In the genomic region with DNA sequence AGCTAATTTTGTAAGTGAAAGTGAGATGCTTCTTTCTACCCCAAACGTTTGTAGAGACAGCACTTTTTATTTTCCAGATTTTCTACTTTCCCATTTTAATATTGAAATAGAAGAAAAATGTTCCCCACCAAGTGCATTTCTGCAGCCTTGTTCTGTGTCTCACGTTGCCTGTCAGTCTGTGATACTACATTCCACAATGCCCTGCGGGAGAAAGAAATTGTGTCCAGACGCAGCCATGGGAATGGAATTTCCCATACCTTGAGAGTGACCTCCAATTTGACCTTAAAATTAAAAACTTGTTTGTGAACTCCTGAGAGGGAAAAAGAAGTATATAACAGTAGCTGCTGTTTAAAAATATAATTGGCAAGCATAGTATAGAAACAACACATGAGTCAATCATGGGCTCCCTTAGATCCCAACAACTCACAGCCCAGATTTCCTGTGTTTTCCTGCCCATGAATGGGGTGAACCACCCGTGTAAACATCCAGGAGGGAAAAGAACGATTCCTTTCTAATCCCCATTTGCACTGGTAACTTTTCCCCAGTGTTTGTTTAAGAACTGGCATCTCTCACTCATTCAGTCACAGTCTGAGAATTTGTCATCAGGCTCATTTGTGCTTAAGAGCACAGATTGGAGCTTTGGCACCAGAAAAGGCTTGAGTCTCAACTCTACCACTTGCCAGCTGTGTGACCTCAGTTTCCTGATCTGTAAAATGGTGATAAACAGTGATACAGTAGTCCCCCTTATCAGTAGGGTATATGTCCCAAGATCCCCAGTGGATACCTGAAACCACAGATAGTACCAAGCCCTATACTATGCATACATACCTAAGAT, we compare ENCODE assay signal across 9 cellular contexts.
DNase-seq lines count a peak whose midpoint lies in the region; ATAC-seq, FAIRE-seq and TF ChIP-seq lines count a peak whose summit lies in the region.
"Had no signal": no experiment of that assay in that cellular context is flagged by ENCODE, and none has a peak within 500 bp of the region (broad histone marks: within the 10 kb centered on the region; RNA-seq: fewer than 3 reads in every experiment).

No MANE protein-coding gene starts in this region.

- H3K9me2 ChIP-seq in OCI-LY7 (ENCODE audit: insufficient read depth, low read length) = no peaks in the 10 kb centered on the region

- FAIRE-seq in small intestine (lab: Jason Lieb, UNC) (no peak), HTR-8/SVneo (lab: Jason Lieb, UNC) (no peak)

- ATAC-seq in GM19455 (IDR thresholded peaks at IDR 0.05; ENCODE audit: unreplicated experiment) (peak; percentile 27), HG02981 (IDR thresholded peaks at IDR 0.05; ENCODE audit: unreplicated experiment) (peak; percentile 25)
- ATAC-seq: right lobe of liver had no signal

- H3K27ac ChIP-seq in OCI-LY7 (ENCODE audit: low read depth, low read length, poor library complexity, severe bottlenecking) = peak overlapping the region; percentile 90
- no peak overlapping the region for H3K27ac ChIP-seq in small intestine (ENCODE audit: low read depth in 1 of 2, low read length in 1 of 2)
- H3K27ac ChIP-seq: right lobe of liver had no signal

- no peak for TF ChIP-seq CTCF in OCI-LY7 (conservative IDR thresholded peaks at IDR 0.05; ENCODE audit: low read length)

- H3K36me3 ChIP-seq in OCI-LY7 (ENCODE audit: insufficient read depth, low read length) (no peaks in the 10 kb centered on the region), small intestine (ENCODE audit: control insufficient read depth in 2 of 2, insufficient read depth in 2 of 2, low read length in 2 of 2) (no peaks in the 10 kb centered on the region)
- H3K36me3 ChIP-seq: right lobe of liver had no signal

- H3K4me3 ChIP-seq in OCI-LY7 (ENCODE audit: low read depth, low read length, poor library complexity, severe bottlenecking) (peak overlapping the region; percentile 45), small intestine (ENCODE audit: low read depth in 1 of 2, low read length in 2 of 2) (no peak overlapping the region)
- H3K4me3 ChIP-seq: right lobe of liver had no signal

- no peaks in the 10 kb centered on the region for H3K9me3 ChIP-seq in OCI-LY7 (ENCODE audit: low read length)
- no peaks in the 10 kb centered on the region for H3K9me3 ChIP-seq in small intestine (ENCODE audit: control insufficient read depth, low read depth)
- H3K9me3 ChIP-seq: right lobe of liver had no signal

- no TSS peak for BruUV-seq in OCI-LY7 (replicated peaks; lab: Mats Ljungman, UMichigan)

- H2AFZ ChIP-seq in OCI-LY7 (ENCODE audit: low read length) = peak overlapping the region; percentile 87

- DNase-seq in DMS53 treated with DMSO at 0.1 percent for 48 hours (lab: John Stamatoyannopoulos, UW; ENCODE audit: unreplicated experiment) (peak; percentile 9), OCI-LY7 (ENCODE audit: low spot score) (peak; percentile 55), small intestine (no peak), DMS79 (lab: John Stamatoyannopoulos, UW) (no peak), middle frontal gyrus (ENCODE audit: extremely low spot score, low spot score) (no peak), HTR-8/SVneo (ENCODE audit: insufficient read length, low spot score) (no peak)
- DNase-seq: right lobe of liver had no signal

- H4K20me1 ChIP-seq in OCI-LY7 (ENCODE audit: insufficient read depth, low read length) = no peaks in the 10 kb centered on the region

- no peaks in the 10 kb centered on the region for H3K79me2 ChIP-seq in OCI-LY7 (ENCODE audit: insufficient read depth, low read depth, low read length)

- peaks cover 56% of the 10 kb centered on the region for H3K4me1 ChIP-seq in OCI-LY7 (ENCODE audit: insufficient read depth, low read length, poor library complexity, severe bottlenecking)
- no peaks in the 10 kb centered on the region for H3K4me1 ChIP-seq in small intestine (ENCODE audit: control insufficient read depth in 2 of 2, insufficient read depth in 1 of 2, low read depth in 1 of 2, low read length in 1 of 2)
- H3K4me1 ChIP-seq: right lobe of liver had no signal

- H3K27me3 ChIP-seq in small intestine (ENCODE audit: control insufficient read depth in 2 of 2, insufficient read depth in 2 of 2, low read length in 2 of 2) = no peaks in the 10 kb centered on the region
- H3K27me3 ChIP-seq: right lobe of liver had no signal

- CTCF ChIA-PET in OCI-LY7 (lab: Charles Lee; ENCODE audit: unreplicated experiment) = no interaction called here

- WGBS in small intestine, 3 donors = 32 to 38% (median 37%) methylated on average over 6 of the region's 6 CpGs

- intact Hi-C loops in OCI-LY7 (cut with micrococcal nuclease; ENCODE audit: unreplicated experiment) = loop anchor here (10.0 kb wide), 1 partner anchor 603 kb away; no protein-coding TSS in a partner anchor

- POLR2A ChIA-PET in OCI-LY7 (lab: Charles Lee) = interaction anchor here (0.5 to 2.3 kb wide), 7 partner anchors 9 to 840 kb away, joined by 3 to 19 read pairs (median 4); no protein-coding TSS in a partner anchor

- H3K4me2 ChIP-seq in OCI-LY7 (ENCODE audit: low read length) = peak overlapping the region; percentile 63

Comparison
In these comparisons a context has a peak if more than half of its experiments do, and no peak if none do; other contexts are left out.
1. DNase-seq: peak in DMS53 treated with DMSO at 0.1 percent for 48 hours (single experiment) and OCI-LY7 (single experiment); none in small intestine (single experiment), DMS79 (single experiment), middle frontal gyrus (single experiment) and HTR-8/SVneo (single experiment).